ENCODE assay signal across 1 cellular context in genomic region chr1:202348509-202349262, GRCh38.
TF ChIP-seq lines count a peak whose summit lies in the region.

A gene with protein sequence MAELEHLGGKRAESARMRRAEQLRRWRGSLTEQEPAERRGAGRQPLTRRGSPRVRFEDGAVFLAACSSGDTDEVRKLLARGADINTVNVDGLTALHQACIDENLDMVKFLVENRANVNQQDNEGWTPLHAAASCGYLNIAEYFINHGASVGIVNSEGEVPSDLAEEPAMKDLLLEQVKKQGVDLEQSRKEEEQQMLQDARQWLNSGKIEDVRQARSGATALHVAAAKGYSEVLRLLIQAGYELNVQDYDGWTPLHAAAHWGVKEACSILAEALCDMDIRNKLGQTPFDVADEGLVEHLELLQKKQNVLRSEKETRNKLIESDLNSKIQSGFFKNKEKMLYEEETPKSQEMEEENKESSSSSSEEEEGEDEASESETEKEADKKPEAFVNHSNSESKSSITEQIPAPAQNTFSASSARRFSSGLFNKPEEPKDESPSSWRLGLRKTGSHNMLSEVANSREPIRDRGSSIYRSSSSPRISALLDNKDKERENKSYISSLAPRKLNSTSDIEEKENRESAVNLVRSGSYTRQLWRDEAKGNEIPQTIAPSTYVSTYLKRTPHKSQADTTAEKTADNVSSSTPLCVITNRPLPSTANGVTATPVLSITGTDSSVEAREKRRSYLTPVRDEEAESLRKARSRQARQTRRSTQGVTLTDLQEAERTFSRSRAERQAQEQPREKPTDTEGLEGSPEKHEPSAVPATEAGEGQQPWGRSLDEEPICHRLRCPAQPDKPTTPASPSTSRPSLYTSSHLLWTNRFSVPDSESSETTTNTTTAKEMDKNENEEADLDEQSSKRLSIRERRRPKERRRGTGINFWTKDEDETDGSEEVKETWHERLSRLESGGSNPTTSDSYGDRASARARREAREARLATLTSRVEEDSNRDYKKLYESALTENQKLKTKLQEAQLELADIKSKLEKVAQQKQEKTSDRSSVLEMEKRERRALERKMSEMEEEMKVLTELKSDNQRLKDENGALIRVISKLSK (plus strand): TSS chr1:202348699. CDS start chr1:202348852, 153 bp downstream.

TF ChIP-seq in HepG2, 621 proteins besides CTCF, POLR2A, EP300 and RAD21 (continued from another document and continues in another):
- TF ChIP-seq ZNF646 (CRISPR knock-in tag; IDR thresholded peaks at IDR 0.05) (no peak), ZBTB25 (CRISPR knock-in tag; IDR thresholded peaks at IDR 0.05) (no peak), EHMT2 (IDR thresholded peaks at IDR 0.05; ENCODE audit: borderline replicate concordance, low read depth, low read length) (no peak), NCOA2 (CRISPR knock-in tag; IDR thresholded peaks at IDR 0.05) (no peak), THAP7 (CRISPR knock-in tag; IDR thresholded peaks at IDR 0.05) (no peak), HES4 (CRISPR knock-in tag; IDR thresholded peaks at IDR 0.05; ENCODE audit: borderline replicate concordance) (no peak), ZNF121 (CRISPR knock-in tag; IDR thresholded peaks at IDR 0.05) (no peak), ZNF780A (CRISPR knock-in tag; IDR thresholded peaks at IDR 0.05) (no peak), XRCC5 (optimal IDR thresholded peaks at IDR 0.05; ENCODE audit: low read length) (peak; percentile 25), ZNF720 (CRISPR knock-in tag; IDR thresholded peaks at IDR 0.05) (no peak), JDP2 (CRISPR knock-in tag; IDR thresholded peaks at IDR 0.05; ENCODE audit: borderline replicate concordance) (no peak), ZNF724P (CRISPR knock-in tag; IDR thresholded peaks at IDR 0.05; ENCODE audit: borderline replicate concordance) (peak; percentile 79; the same call in 1 of the 2 replicates), ZBTB37 (CRISPR knock-in tag; IDR thresholded peaks at IDR 0.05) (0 out of 2 replicates have a peak, but pooled peaks have one; percentile 50), SMC3 (IDR thresholded peaks at IDR 0.05; ENCODE audit: low read length) (no peak), ZFY (CRISPR knock-in tag; IDR thresholded peaks at IDR 0.05) (peak; percentile 77), ZNF552 (CRISPR knock-in tag; IDR thresholded peaks at IDR 0.05; ENCODE audit: borderline replicate concordance) (no peak)
- TF ChIP-seq, protein P1, sequence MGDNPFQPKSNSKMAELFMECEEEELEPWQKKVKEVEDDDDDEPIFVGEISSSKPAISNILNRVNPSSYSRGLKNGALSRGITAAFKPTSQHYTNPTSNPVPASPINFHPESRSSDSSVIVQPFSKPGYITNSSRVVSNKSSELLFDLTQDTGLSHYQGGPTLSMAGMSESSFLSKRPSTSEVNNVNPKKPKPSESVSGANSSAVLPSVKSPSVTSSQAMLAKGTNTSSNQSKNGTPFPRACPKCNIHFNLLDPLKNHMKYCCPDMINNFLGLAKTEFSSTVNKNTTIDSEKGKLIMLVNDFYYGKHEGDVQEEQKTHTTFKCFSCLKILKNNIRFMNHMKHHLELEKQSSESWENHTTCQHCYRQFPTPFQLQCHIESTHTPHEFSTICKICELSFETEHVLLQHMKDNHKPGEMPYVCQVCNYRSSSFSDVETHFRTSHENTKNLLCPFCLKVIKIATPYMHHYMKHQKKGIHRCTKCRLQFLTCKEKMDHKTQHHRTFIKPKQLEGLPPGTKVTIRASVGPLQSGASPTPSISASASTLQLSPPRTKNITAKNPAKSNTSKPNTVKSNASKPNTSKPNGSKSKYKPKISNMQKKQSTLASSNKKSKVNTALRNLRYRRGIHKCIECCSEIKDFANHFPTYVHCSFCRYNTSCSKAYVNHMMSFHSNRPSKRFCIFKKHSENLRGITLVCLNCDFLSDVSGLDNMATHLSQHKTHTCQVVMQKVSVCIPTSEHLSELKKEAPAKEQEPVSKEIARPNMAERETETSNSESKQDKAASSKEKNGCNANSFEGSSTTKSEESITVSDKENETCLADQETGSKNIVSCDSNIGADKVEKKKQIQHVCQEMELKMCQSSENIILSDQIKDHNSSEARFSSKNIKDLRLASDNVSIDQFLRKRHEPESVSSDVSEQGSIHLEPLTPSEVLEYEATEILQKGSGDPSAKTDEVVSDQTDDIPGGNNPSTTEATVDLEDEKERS (CRISPR knock-in tag; IDR thresholded peaks at IDR 0.05): no peak
- TF ChIP-seq, protein P2, sequence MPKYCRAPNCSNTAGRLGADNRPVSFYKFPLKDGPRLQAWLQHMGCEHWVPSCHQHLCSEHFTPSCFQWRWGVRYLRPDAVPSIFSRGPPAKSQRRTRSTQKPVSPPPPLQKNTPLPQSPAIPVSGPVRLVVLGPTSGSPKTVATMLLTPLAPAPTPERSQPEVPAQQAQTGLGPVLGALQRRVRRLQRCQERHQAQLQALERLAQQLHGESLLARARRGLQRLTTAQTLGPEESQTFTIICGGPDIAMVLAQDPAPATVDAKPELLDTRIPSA (CRISPR knock-in tag; IDR thresholded peaks at IDR 0.05; ENCODE audit: borderline replicate concordance): no peak
- TF ChIP-seq, protein P3, sequence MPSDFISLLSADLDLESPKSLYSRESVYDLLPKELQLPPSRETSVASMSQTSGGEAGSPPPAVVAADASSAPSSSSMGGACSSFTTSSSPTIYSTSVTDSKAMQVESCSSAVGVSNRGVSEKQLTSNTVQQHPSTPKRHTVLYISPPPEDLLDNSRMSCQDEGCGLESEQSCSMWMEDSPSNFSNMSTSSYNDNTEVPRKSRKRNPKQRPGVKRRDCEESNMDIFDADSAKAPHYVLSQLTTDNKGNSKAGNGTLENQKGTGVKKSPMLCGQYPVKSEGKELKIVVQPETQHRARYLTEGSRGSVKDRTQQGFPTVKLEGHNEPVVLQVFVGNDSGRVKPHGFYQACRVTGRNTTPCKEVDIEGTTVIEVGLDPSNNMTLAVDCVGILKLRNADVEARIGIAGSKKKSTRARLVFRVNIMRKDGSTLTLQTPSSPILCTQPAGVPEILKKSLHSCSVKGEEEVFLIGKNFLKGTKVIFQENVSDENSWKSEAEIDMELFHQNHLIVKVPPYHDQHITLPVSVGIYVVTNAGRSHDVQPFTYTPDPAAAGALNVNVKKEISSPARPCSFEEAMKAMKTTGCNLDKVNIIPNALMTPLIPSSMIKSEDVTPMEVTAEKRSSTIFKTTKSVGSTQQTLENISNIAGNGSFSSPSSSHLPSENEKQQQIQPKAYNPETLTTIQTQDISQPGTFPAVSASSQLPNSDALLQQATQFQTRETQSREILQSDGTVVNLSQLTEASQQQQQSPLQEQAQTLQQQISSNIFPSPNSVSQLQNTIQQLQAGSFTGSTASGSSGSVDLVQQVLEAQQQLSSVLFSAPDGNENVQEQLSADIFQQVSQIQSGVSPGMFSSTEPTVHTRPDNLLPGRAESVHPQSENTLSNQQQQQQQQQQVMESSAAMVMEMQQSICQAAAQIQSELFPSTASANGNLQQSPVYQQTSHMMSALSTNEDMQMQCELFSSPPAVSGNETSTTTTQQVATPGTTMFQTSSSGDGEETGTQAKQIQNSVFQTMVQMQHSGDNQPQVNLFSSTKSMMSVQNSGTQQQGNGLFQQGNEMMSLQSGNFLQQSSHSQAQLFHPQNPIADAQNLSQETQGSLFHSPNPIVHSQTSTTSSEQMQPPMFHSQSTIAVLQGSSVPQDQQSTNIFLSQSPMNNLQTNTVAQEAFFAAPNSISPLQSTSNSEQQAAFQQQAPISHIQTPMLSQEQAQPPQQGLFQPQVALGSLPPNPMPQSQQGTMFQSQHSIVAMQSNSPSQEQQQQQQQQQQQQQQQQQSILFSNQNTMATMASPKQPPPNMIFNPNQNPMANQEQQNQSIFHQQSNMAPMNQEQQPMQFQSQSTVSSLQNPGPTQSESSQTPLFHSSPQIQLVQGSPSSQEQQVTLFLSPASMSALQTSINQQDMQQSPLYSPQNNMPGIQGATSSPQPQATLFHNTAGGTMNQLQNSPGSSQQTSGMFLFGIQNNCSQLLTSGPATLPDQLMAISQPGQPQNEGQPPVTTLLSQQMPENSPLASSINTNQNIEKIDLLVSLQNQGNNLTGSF (CRISPR knock-in tag; IDR thresholded peaks at IDR 0.05): peak; percentile 45; the same call in 1 of the 2 replicates
- TF ChIP-seq, protein P4, sequence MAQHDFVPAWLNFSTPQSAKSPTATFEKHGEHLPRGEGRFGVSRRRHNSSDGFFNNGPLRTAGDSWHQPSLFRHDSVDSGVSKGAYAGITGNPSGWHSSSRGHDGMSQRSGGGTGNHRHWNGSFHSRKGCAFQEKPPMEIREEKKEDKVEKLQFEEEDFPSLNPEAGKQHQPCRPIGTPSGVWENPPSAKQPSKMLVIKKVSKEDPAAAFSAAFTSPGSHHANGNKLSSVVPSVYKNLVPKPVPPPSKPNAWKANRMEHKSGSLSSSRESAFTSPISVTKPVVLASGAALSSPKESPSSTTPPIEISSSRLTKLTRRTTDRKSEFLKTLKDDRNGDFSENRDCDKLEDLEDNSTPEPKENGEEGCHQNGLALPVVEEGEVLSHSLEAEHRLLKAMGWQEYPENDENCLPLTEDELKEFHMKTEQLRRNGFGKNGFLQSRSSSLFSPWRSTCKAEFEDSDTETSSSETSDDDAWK (CRISPR knock-in tag; IDR thresholded peaks at IDR 0.05): no peak
